Comparison of ENCODE assay signal across 15 cellular contexts in the genomic region with DNA sequence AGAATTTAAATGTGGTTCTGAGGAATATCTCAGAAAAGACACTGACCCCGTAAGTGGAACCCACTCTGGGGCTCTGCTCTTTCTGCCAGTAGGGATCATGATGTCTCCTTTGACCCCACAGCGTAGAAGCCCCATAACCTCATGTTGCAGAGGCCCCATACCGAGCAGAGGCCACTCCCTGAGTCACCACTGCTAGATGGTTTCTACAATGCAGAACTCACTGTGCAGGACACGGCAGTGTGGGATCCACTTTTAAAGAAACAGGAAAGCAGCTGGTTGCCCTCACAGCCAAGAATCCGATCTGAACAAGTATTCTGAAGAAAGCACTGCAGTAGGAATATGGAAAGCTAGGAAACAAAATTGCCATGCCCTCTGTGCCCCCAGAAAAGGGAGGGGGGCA. TPM values are rescaled to one million over a fixed set of nuclear protein-coding genes. Genes with fewer than 3 reads are reported as not detected.
DNase-seq lines count a peak whose midpoint lies in the region; ATAC-seq, FAIRE-seq and TF ChIP-seq lines count a peak whose summit lies in the region.
"Had no signal": no experiment of that assay in that cellular context is flagged by ENCODE, and none has a peak within 500 bp of the region (broad histone marks: within the 10 kb centered on the region; RNA-seq: fewer than 3 reads in every experiment).

No MANE protein-coding gene starts in this region.

- H3K4me1 ChIP-seq in stomach smooth muscle (ENCODE audit: control insufficient read depth, insufficient read depth, low read length) (peaks cover 21% of the 10 kb centered on the region), right lobe of liver (peaks cover 0 to 4% (median 0%) of the 10 kb centered on the region in 4 donors)

- H3K4me3 Mint-ChIP-seq in activated T-cell treated with anti-CD3 and anti-CD28 coated beads, Interleukin-2, amount 50 U/mL, for 72 hours: peak overlapping the region; percentile 21 to 44

- 50% methylated on average over 2 of the region's 5 CpGs for WGBS in right lobe of liver (ENCODE audit: insufficient coverage, low coverage, low lambda C conversion rate, missing lambda C conversion rate)

- H3K36me3 Mint-ChIP-seq in activated T-cell treated with anti-CD3 and anti-CD28 coated beads, Interleukin-2, amount 50 U/mL, for 72 hours (ENCODE audit: insufficient read depth in 2 of 2): peaks cover 7 to 36% of the 10 kb centered on the region in 2 donors

- DNase-seq in activated T-cell treated with anti-CD3 and anti-CD28 coated beads, Interleukin-2, amount 50 U/mL, for 72 hours: no peak
- DNase-seq in activated T-cell treated with anti-CD3 and anti-CD28 coated beads, Interleukin-2, amount 50 U/mL, for 48 hours: no peak
- DNase-seq in RCC 7860 (ENCODE audit: low spot score) (peak; percentile 10), fibroblast of gingiva (ENCODE audit: low read depth) (peak; percentile 25), SIG-M5 treated with dmso at 0.1 percent for 504 hours (lab: John Stamatoyannopoulos, UW; ENCODE audit: unreplicated experiment) (no peak), right lobe of liver (no peak)
- DNase-seq: aorta, DMS79, H9, NCI-H1436, NCI-H510A treated with DMSO at 0.1 percent for 48 hours had no signal

- no peak for TF ChIP-seq CTCF in right lobe of liver (IDR thresholded peaks at IDR 0.05)

- no peaks in the 10 kb centered on the region for H3K27me3 Mint-ChIP-seq in activated T-cell treated with anti-CD3 and anti-CD28 coated beads, Interleukin-2, amount 50 U/mL, for 72 hours (ENCODE audit: low read depth)

- intact Hi-C loops in right lobe of liver (cut with DNase I): no loop called here

- H3K27ac Mint-ChIP-seq in activated T-cell treated with anti-CD3 and anti-CD28 coated beads, Interleukin-2, amount 50 U/mL, for 72 hours: peak overlapping the region; percentile 58
- H3K27ac Mint-ChIP-seq: H9 had no signal

- no peak for ATAC-seq in activated T-cell treated with anti-CD3 and anti-CD28 coated beads, Interleukin-2, amount 50 U/mL, for 72 hours (replicated peaks in 1 of 2)
- ATAC-seq in HG02973 (IDR thresholded peaks at IDR 0.05; ENCODE audit: unreplicated experiment) (no peak), right lobe of liver (no peak)

- H3K9me3 Mint-ChIP-seq in activated T-cell treated with anti-CD3 and anti-CD28 coated beads, Interleukin-2, amount 50 U/mL, for 72 hours: no peaks in the 10 kb centered on the region
- H3K9me3 Mint-ChIP-seq: H9 had no signal

- H3K9ac ChIP-seq in stomach smooth muscle (ENCODE audit: low read length in 2 of 2): no peak overlapping the region

- H3K9me3 ChIP-seq in stomach smooth muscle (ENCODE audit: control insufficient read depth in 2 of 2, low read length in 2 of 2) (no peaks in the 10 kb centered on the region), right lobe of liver (no peaks in the 10 kb centered on the region)
- H3K9me3 ChIP-seq: neutrophil had no signal

- H3K4me3 ChIP-seq in stomach smooth muscle (ENCODE audit: low read length in 2 of 2): no peak overlapping the region
- no peak overlapping the region for H3K4me3 ChIP-seq in right lobe of liver

- H3K36me3 ChIP-seq in stomach smooth muscle (ENCODE audit: control insufficient read depth in 2 of 2, insufficient read depth in 2 of 2, low read length in 2 of 2) (no peaks in the 10 kb centered on the region), right lobe of liver (no peaks in the 10 kb centered on the region)
- H3K36me3 ChIP-seq: neutrophil had no signal

- no peak for TF ChIP-seq POLR2A in right lobe of liver (IDR thresholded peaks at IDR 0.05)

- H3K27ac ChIP-seq in stomach smooth muscle (ENCODE audit: low read length) (peak overlapping the region; percentile 31), right lobe of liver (no peak overlapping the region)
- H3K27ac ChIP-seq: neutrophil had no signal

- H3K4me1 Mint-ChIP-seq in activated T-cell treated with anti-CD3 and anti-CD28 coated beads, Interleukin-2, amount 50 U/mL, for 72 hours (ENCODE audit: low read depth): peaks cover 81% of the 10 kb centered on the region

- no peaks in the 10 kb centered on the region for H3K27me3 ChIP-seq in stomach smooth muscle (ENCODE audit: control insufficient read depth in 1 of 2, insufficient read depth in 2 of 2, low read length in 2 of 2)
- no peaks in the 10 kb centered on the region for H3K27me3 ChIP-seq in right lobe of liver

- FAIRE-seq in RCC 7860 (lab: Jason Lieb, UNC): no peak
- FAIRE-seq: urothelium cell line had no signal

RNA-seq across cellular contexts. Expression of gene SLC7A1, which starts 4.2 kb away (rescaled TPM):
- 100 to 1,000 TPM; 191 to 193 TPM for total RNA-seq in activated T-cell treated with anti-CD3 and anti-CD28 coated beads, Interleukin-2, amount 50 U/mL, for 72 hours
- 1 to 10 TPM in 5 of 6 experiments, under 1 TPM in 1; 0.70 to 6.5 (median 3.7) TPM for total RNA-seq in right lobe of liver

Comparison
In these comparisons a context has a peak if more than half of its experiments do, and no peak if none do; other contexts are left out.
1. DNase-seq: peak in RCC 7860 (single experiment) and fibroblast of gingiva (single experiment); none in activated T-cell treated with anti-CD3 and anti-CD28 coated beads, Interleukin-2, amount 50 U/mL, for 72 hours (0 of 2), activated T-cell treated with anti-CD3 and anti-CD28 coated beads, Interleukin-2, amount 50 U/mL, for 48 hours (0 of 2), SIG-M5 treated with dmso at 0.1 percent for 504 hours (single experiment) and right lobe of liver (0 of 3).
2. RNA of gene SLC7A1, which starts 4.2 kb away (total RNA-seq): 191 to 193 TPM in activated T-cell treated with anti-CD3 and anti-CD28 coated beads, Interleukin-2, amount 50 U/mL, for 72 hours; 0.70 to 6.5 TPM in right lobe of liver; every median in the first group is over 10 times any median in the second.